Comparison of ENCODE assay signal across 30 cellular contexts in genomic region chr13:30719521-30719914, GRCh38. TPM values are rescaled to one million over a fixed set of nuclear protein-coding genes. Genes with fewer than 3 reads are reported as not detected.
A peak's percentile ranks its signal among the peaks of the same experiment; 100 is the strongest.
DNase-seq lines count a peak whose midpoint lies in the region; ATAC-seq and TF ChIP-seq lines count a peak whose summit lies in the region.
"Had no signal": no experiment of that assay in that cellular context is flagged by ENCODE, and none has a peak within 500 bp of the region (broad histone marks: within the 10 kb centered on the region; RNA-seq: fewer than 3 reads in every experiment).

No MANE protein-coding gene starts in this region.

- DNase-seq in HL-60 (ENCODE audit: low read depth in 1 of 2, low spot score in 1 of 2): no peak
- DNase-seq in activated B cell treated with CpG ODN at 0.5 μM for 24 hours: no peak
- DNase-seq in naive B cell: no peak
- no peak for DNase-seq in NCI-H446 treated with DMSO at 0.1 percent for 48 hours (lab: John Stamatoyannopoulos, UW)
- no peak for DNase-seq in GM13976 (ENCODE audit: low spot score)
- DNase-seq in substantia nigra (lab: John Stamatoyannopoulos, UW): no peak
- DNase-seq: activated CD4-positive, alpha-beta memory T cell treated with anti-CD3 and anti-CD28 coated beads for 36 hours; activated CD4-positive, CD25-positive, alpha-beta regulatory T cell; activated CD8-positive, alpha-beta memory T cell treated with anti-CD3 and anti-CD28 coated beads, Interleukin-2, amount 50 U/mL, for 48 hours; CD8-positive, alpha-beta T cell; DMS 273 treated with DMSO at 0.1 percent for 48 hours; Kasumi-1; left cardiac atrium; NCI-H1048; NCI-H1930; retina; SHP77; spleen; stimulated activated CD4-positive, alpha-beta T cell treated with anti-CD3 and anti-CD28 coated beads, Interleukin-2, amount 100 ng/mL, for 48 hours; uterus had no signal

- H3K4me2 ChIP-seq in BLaER1: peak overlapping the region; percentile 82
- H3K4me2 ChIP-seq: GM23338 had no signal

- H3K36me3 Mint-ChIP-seq in activated B cell treated with CpG ODN at 0.5 μM for 24 hours (ENCODE audit: low read depth) (no peaks in the 10 kb centered on the region), naive B cell (no peaks in the 10 kb centered on the region)
- H3K36me3 Mint-ChIP-seq: activated CD4-positive, alpha-beta memory T cell treated with anti-CD3 and anti-CD28 coated beads for 36 hours; activated naive CD8-positive, alpha-beta T cell; CD8-positive, alpha-beta T cell; stimulated activated effector memory CD8-positive, alpha-beta T cell treated with anti-CD3 and anti-CD28 coated beads, Interleukin-12 subunit alpha, Interleukin-12 subunit beta, amount 100 ng/mL, for 72 hours had no signal

- CTCF ChIA-PET in activated B cell treated with CpG ODN at 0.5 μM for 24 hours (lab: Charles Lee): no interaction called here

- H3K4me1 ChIP-seq in BLaER1: peaks cover 77% of the 10 kb centered on the region
- H3K4me1 ChIP-seq: ascending aorta, uterus had no signal

- no peaks in the 10 kb centered on the region for H3K27me3 ChIP-seq in BLaER1
- no peaks in the 10 kb centered on the region for H3K27me3 ChIP-seq in HL-60 (ENCODE audit: insufficient read depth, poor library complexity, severe bottlenecking)
- H3K27me3 ChIP-seq: ascending aorta, spleen, uterus had no signal

- H3K27me3 Mint-ChIP-seq in activated B cell treated with CpG ODN at 0.5 μM for 24 hours (no peaks in the 10 kb centered on the region), naive B cell (no peaks in the 10 kb centered on the region)
- H3K27me3 Mint-ChIP-seq: activated naive CD8-positive, alpha-beta T cell; central memory CD8-positive, alpha-beta T cell had no signal

- H3K9me3 ChIP-seq in BLaER1: 0 out of 2 replicates have a peak, but pooled peaks cover under 1% of the 10 kb centered on the region
- H3K9me3 ChIP-seq: ascending aorta, spleen, uterus had no signal

- H3K9ac ChIP-seq in BLaER1: no peak overlapping the region

- no peaks in the 10 kb centered on the region for H3K36me3 ChIP-seq in BLaER1
- H3K36me3 ChIP-seq: ascending aorta, spleen, uterus had no signal

- no peak for TF ChIP-seq CTCF in HL-60 (IDR thresholded peaks at IDR 0.05; ENCODE audit: insufficient read depth, low read length)
- TF ChIP-seq CTCF in activated B cell treated with CpG ODN at 0.5 μM for 24 hours (IDR thresholded peaks at IDR 0.05): no peak
- no peak for TF ChIP-seq CTCF in GM13976 (IDR thresholded peaks at IDR 0.05; ENCODE audit: borderline replicate concordance, control extremely low read depth, extremely low read depth, insufficient read depth, missing control alignments)

- ATAC-seq in activated B cell treated with CpG ODN at 0.5 μM for 24 hours (ENCODE audit: low read depth): no peak
- ATAC-seq in naive B cell (ENCODE audit: low read depth in 2 of 2): no peak
- no peak for ATAC-seq in HG03025 (IDR thresholded peaks at IDR 0.05; ENCODE audit: low FRiP score, unreplicated experiment)
- ATAC-seq: CD8-positive, alpha-beta T cell; GM23338; left cardiac atrium; stimulated activated effector memory CD8-positive, alpha-beta T cell treated with anti-CD3 and anti-CD28 coated beads, Interleukin-12 subunit alpha, Interleukin-12 subunit beta, amount 100 ng/mL, for 72 hours had no signal

- H3K4me3 Mint-ChIP-seq in activated B cell treated with CpG ODN at 0.5 μM for 24 hours (peak overlapping the region; percentile 2), naive B cell (peak overlapping the region in 7 of 8 donors; percentile 10 to 84 (median 57))
- H3K4me3 Mint-ChIP-seq: activated CD4-positive, alpha-beta memory T cell treated with anti-CD3 and anti-CD28 coated beads for 36 hours; activated naive CD8-positive, alpha-beta T cell; CD8-positive, alpha-beta T cell; central memory CD8-positive, alpha-beta T cell; GM23338; stimulated activated effector memory CD8-positive, alpha-beta T cell treated with anti-CD3 and anti-CD28 coated beads, Interleukin-12 subunit alpha, Interleukin-12 subunit beta, amount 100 ng/mL, for 72 hours had no signal

- H4K20me1 ChIP-seq in BLaER1: no peaks in the 10 kb centered on the region

- H3K4me1 Mint-ChIP-seq in activated B cell treated with CpG ODN at 0.5 μM for 24 hours: peaks cover 54% of the 10 kb centered on the region
- H3K4me1 Mint-ChIP-seq in naive B cell: peaks cover 39 to 63% (median 55%) of the 10 kb centered on the region in 3 donors
- H3K4me1 Mint-ChIP-seq: GM23338 had no signal

- POLR2A ChIA-PET in activated B cell treated with CpG ODN at 0.5 μM for 24 hours (lab: Charles Lee): interaction anchor here (0.6 to 3.8 kb wide), 3 partner anchors 15 to 324 kb away, joined by 3 to 23 read pairs (median 3); partner anchors contain the start of gene ALOX5AP

- in situ Hi-C loops in GM13976 (cut with MboI; ENCODE audit: low sequenced_read_pairs, unreplicated experiment): no loop called here

- intact Hi-C loops in activated B cell treated with CpG ODN at 0.5 μM for 24 hours (cut with micrococcal nuclease): no loop called here

- no peaks in the 10 kb centered on the region for H3K9me3 Mint-ChIP-seq in activated B cell treated with CpG ODN at 0.5 μM for 24 hours
- H3K9me3 Mint-ChIP-seq in naive B cell: no peaks in the 10 kb centered on the region
- H3K9me3 Mint-ChIP-seq: activated CD4-positive, alpha-beta memory T cell treated with anti-CD3 and anti-CD28 coated beads for 36 hours; CD8-positive, alpha-beta T cell; central memory CD8-positive, alpha-beta T cell; GM23338; stimulated activated effector memory CD8-positive, alpha-beta T cell treated with anti-CD3 and anti-CD28 coated beads, Interleukin-12 subunit alpha, Interleukin-12 subunit beta, amount 100 ng/mL, for 72 hours had no signal

- H3K27ac Mint-ChIP-seq in activated B cell treated with CpG ODN at 0.5 μM for 24 hours: peak overlapping the region; percentile 19
- peak overlapping the region in 3 of 6 donors; percentile 2 to 87 (median 16) for H3K27ac Mint-ChIP-seq in naive B cell
- H3K27ac Mint-ChIP-seq: activated CD4-positive, alpha-beta memory T cell treated with anti-CD3 and anti-CD28 coated beads for 36 hours; activated naive CD8-positive, alpha-beta T cell; CD8-positive, alpha-beta T cell; GM23338 had no signal

- peak overlapping the region; percentile 82 for H3K27ac ChIP-seq in BLaER1
- H3K27ac ChIP-seq in HL-60 (replicated peaks): peak overlapping the region; percentile 7; the same call in 1 of the 2 replicates
- no peak overlapping the region for H3K27ac ChIP-seq in substantia nigra (ENCODE audit: low read depth, low read length, poor library complexity, severe bottlenecking)
- H3K27ac ChIP-seq: ascending aorta, uterus had no signal

- H3K4me3 ChIP-seq in BLaER1 (no peak overlapping the region), HL-60 (replicated peaks; ENCODE audit: insufficient read depth, low read length) (no peak overlapping the region)
- H3K4me3 ChIP-seq: ascending aorta, GM23338, spleen, uterus had no signal

RNA-seq across cellular contexts. Expression of gene ALOX5AP, which starts 15.8 kb away (rescaled TPM):
- 59.7 and 66.4 TPM in 2 replicates for total RNA-seq in activated B cell treated with CpG ODN at 0.5 μM for 24 hours
- 100 to 1,000 TPM; 312 to 603 (median 416) TPM for polyA plus RNA-seq in naive B cell (ENCODE audit: low read depth in 6 of 6)
- total RNA-seq: G401, GM23338, myocyte, osteocyte had no signal
